ENCODE assay signal across 8 cellular contexts in genomic region chr2:144516417-144516980, GRCh38. TPM values are rescaled to one million over a fixed set of nuclear protein-coding genes. Genes with fewer than 3 reads are reported as not detected.
A peak's percentile ranks its signal among the peaks of the same experiment; 100 is the strongest.
DNase-seq lines count a peak whose midpoint lies in the region; ATAC-seq, FAIRE-seq and TF ChIP-seq lines count a peak whose summit lies in the region.

No MANE protein-coding gene starts in this region.

- H3K36me3 ChIP-seq in iPS DF 6.9 (ENCODE audit: control insufficient read depth, insufficient read depth, low read length) (no peaks in the 10 kb centered on the region), small intestine (ENCODE audit: control insufficient read depth in 2 of 2, insufficient read depth in 2 of 2, low read length in 2 of 2) (no peaks in the 10 kb centered on the region)

- no peak for DNase-seq in AG04449 (ENCODE audit: low read depth, low spot score)
- no peak for DNase-seq in activated T-helper 2 cell treated with anti-CD3 and anti-CD28 coated beads, Interferon-gamma antibody, Interleukin-2, Interleukin-4, amounts not matched to agents 10 μg/mL and 5 μg/mL and 100 μg/mL, durations not matched to agents 14 hours and 24 hours and 36 hours (ENCODE audit: low spot score)
- no peak for DNase-seq in iPS DF 6.9 (ENCODE audit: low read depth, low spot score)
- no peak for DNase-seq in small intestine
- no peak for DNase-seq in sciatic nerve (ENCODE audit: low spot score)
- DNase-seq in stimulated activated CD4-positive, alpha-beta T cell treated with anti-CD3 and anti-CD28 coated beads, Interleukin-2, amount 100 ng/mL, for 48 hours: no peak

- H3K4me3 Mint-ChIP-seq in activated T-helper 2 cell treated with anti-CD3 and anti-CD28 coated beads, Interferon-gamma antibody, Interleukin-2, Interleukin-4, amounts not matched to agents 10 μg/mL and 5 μg/mL and 100 μg/mL, durations not matched to agents 14 hours and 24 hours and 36 hours (ENCODE audit: low read depth): peak overlapping the region; percentile 79

- peak overlapping the region; percentile 90 for H3K27ac Mint-ChIP-seq in activated T-helper 2 cell treated with anti-CD3 and anti-CD28 coated beads, Interferon-gamma antibody, Interleukin-2, Interleukin-4, amounts not matched to agents 10 μg/mL and 5 μg/mL and 100 μg/mL, durations not matched to agents 14 hours and 24 hours and 36 hours

- peaks cover 21% of the 10 kb centered on the region for H3K27me3 Mint-ChIP-seq in activated T-helper 2 cell treated with anti-CD3 and anti-CD28 coated beads, Interferon-gamma antibody, Interleukin-2, Interleukin-4, amounts not matched to agents 10 μg/mL and 5 μg/mL and 100 μg/mL, durations not matched to agents 14 hours and 24 hours and 36 hours (ENCODE audit: low read depth)

- H3K9me3 ChIP-seq in iPS DF 6.9 (ENCODE audit: control insufficient read depth, insufficient read depth, low read length): no peaks in the 10 kb centered on the region
- no peaks in the 10 kb centered on the region for H3K9me3 ChIP-seq in small intestine (ENCODE audit: control insufficient read depth, low read depth)

- H3K4me3 ChIP-seq in AG04449 (ENCODE audit: low read depth, low read length): peak overlapping the region; percentile 81
- peak overlapping the region; percentile 63; the same call in 1 of the 2 replicates for H3K4me3 ChIP-seq in iPS DF 6.9 (ENCODE audit: low read length)
- peak overlapping the region; percentile 65 to 71 for H3K4me3 ChIP-seq in small intestine (ENCODE audit: low read depth in 1 of 2, low read length in 2 of 2)

- no peak for FAIRE-seq in small intestine (lab: Jason Lieb, UNC)

- intact Hi-C loops in activated T-helper 2 cell treated with anti-CD3 and anti-CD28 coated beads, Interferon-gamma antibody, Interleukin-2, Interleukin-4, amounts not matched to agents 10 μg/mL and 5 μg/mL and 100 μg/mL, durations not matched to agents 14 hours and 24 hours and 36 hours (cut with micrococcal nuclease): loop anchor here (2.0 to 10.0 kb wide), 11 partner anchors 16 to 812 kb away; a partner anchor contains a TSS
- intact Hi-C loops in sciatic nerve (cut with DNase I): no loop called here

- ATAC-seq in GM19324 (IDR thresholded peaks at IDR 0.05; ENCODE audit: low FRiP score, unreplicated experiment) (peak; percentile 27), HG03442 (IDR thresholded peaks at IDR 0.05; ENCODE audit: unreplicated experiment) (peak; percentile 15), sciatic nerve (no peak)

- H3K27me3 ChIP-seq in iPS DF 6.9 (ENCODE audit: control insufficient read depth, insufficient read depth, low read length): peaks cover 77% of the 10 kb centered on the region
- H3K27me3 ChIP-seq in small intestine (ENCODE audit: control insufficient read depth in 2 of 2, insufficient read depth in 2 of 2, low read length in 2 of 2): peaks cover 3 to 4% of the 10 kb centered on the region in 2 donors

- peaks cover 9% of the 10 kb centered on the region; the same call in 1 of the 2 replicates for H3K4me1 ChIP-seq in iPS DF 6.9 (ENCODE audit: control insufficient read depth, insufficient read depth, low read length)
- no peaks in the 10 kb centered on the region for H3K4me1 ChIP-seq in small intestine (ENCODE audit: control insufficient read depth in 2 of 2, insufficient read depth in 1 of 2, low read depth in 1 of 2, low read length in 1 of 2)

- peaks cover 25% of the 10 kb centered on the region for H3K4me1 Mint-ChIP-seq in activated T-helper 2 cell treated with anti-CD3 and anti-CD28 coated beads, Interferon-gamma antibody, Interleukin-2, Interleukin-4, amounts not matched to agents 10 μg/mL and 5 μg/mL and 100 μg/mL, durations not matched to agents 14 hours and 24 hours and 36 hours (ENCODE audit: low read depth)

- no peak for TF ChIP-seq CTCF in AG04449 (IDR thresholded peaks at IDR 0.05; ENCODE audit: insufficient read depth, low read length, missing control alignments)

- no peaks in the 10 kb centered on the region for H3K9me3 Mint-ChIP-seq in activated T-helper 2 cell treated with anti-CD3 and anti-CD28 coated beads, Interferon-gamma antibody, Interleukin-2, Interleukin-4, amounts not matched to agents 10 μg/mL and 5 μg/mL and 100 μg/mL, durations not matched to agents 14 hours and 24 hours and 36 hours

- no CpG with 5 or more reads among the region's 57 CpGs for WGBS in iPS DF 6.9 (ENCODE audit: insufficient coverage, insufficient read length)
- 1 to 9% (median 2%) methylated on average over 29 to 57 of the region's 57 CpGs for WGBS in small intestine, 3 donors

- H3K36me3 Mint-ChIP-seq in activated T-helper 2 cell treated with anti-CD3 and anti-CD28 coated beads, Interferon-gamma antibody, Interleukin-2, Interleukin-4, amounts not matched to agents 10 μg/mL and 5 μg/mL and 100 μg/mL, durations not matched to agents 14 hours and 24 hours and 36 hours (ENCODE audit: low read depth): peaks cover 41% of the 10 kb centered on the region

- CTCF ChIA-PET in AG04449 (lab: Yijun Ruan, JAX): no interaction called here

- POLR2A ChIA-PET in AG04449 (lab: Yijun Ruan, JAX): no interaction called here

- H3K27ac ChIP-seq in iPS DF 6.9 (ENCODE audit: low read length): no peak overlapping the region
- H3K27ac ChIP-seq in small intestine (ENCODE audit: low read depth in 1 of 2, low read length in 1 of 2): peak overlapping the region; percentile 74 to 99

RNA-seq across cellular contexts. Expression of gene ZEB2, which starts 3.4 kb away (rescaled TPM):
- total RNA-seq in activated T-helper 2 cell treated with anti-CD3 and anti-CD28 coated beads, Interferon-gamma antibody, Interleukin-2, Interleukin-4, amounts not matched to agents 10 μg/mL and 5 μg/mL and 100 μg/mL, durations not matched to agents 14 hours and 24 hours and 36 hours: 50.9 and 53.2 TPM in 2 replicates
- 10 to 100 TPM in 2 of 3 donors, 1 to 10 TPM in 1; 2.0 to 18.5 (median 12.2) TPM for polyA plus RNA-seq in small intestine
- total RNA-seq in sciatic nerve: 440 TPM
